Comparison of ENCODE assay signal across 28 cellular contexts in the genomic region with DNA sequence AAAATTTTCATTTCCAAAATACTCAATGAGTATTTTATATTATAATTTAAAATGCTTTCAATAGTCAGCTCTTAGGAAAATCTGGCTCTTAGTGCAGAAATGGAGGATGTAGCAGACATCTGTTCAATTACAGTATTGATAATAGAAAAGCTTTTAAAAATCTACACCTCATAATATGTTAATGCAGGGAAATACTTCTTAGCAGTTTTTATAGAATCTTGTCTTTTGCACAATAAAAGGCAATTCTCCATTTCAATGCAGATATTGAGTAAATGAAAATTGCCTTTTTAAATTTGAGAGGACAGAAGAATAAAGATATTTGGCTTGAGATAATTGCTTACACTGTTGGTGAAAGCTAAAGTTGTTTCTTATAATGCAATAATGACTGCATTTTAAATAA.
"Had no signal": no experiment of that assay in that cellular context is flagged by ENCODE, and none has a peak within 500 bp of the region (broad histone marks: within the 10 kb centered on the region; RNA-seq: fewer than 3 reads in every experiment).

No MANE protein-coding gene starts in this region.

- H3K4me1 Mint-ChIP-seq: stimulated activated effector memory CD8-positive, alpha-beta T cell treated with anti-CD3 and anti-CD28 coated beads, Interleukin-12 subunit alpha, Interleukin-12 subunit beta, amount 100 ng/mL, for 72 hours; stimulated activated memory B cell treated with anti-CD40 and anti-IgM and Interleukin-4, amounts not matched to agents 10 μg/mL and 1 μg/mL and 100 μg/mL, for 72 hours; stimulated activated naive B cell treated with anti-CD40 and anti-IgM and Interleukin-4, amounts not matched to agents 10 μg/mL and 1 μg/mL and 100 μg/mL, for 72 hours; stimulated activated naive CD8-positive, alpha-beta T cell treated with anti-CD3 and anti-CD28 coated beads, Interleukin-15, amount 100 ng/mL, for 72 hours had no signal

- H3K4me3 Mint-ChIP-seq: stimulated activated effector memory CD8-positive, alpha-beta T cell treated with anti-CD3 and anti-CD28 coated beads, Interleukin-12 subunit alpha, Interleukin-12 subunit beta, amount 100 ng/mL, for 72 hours; stimulated activated memory B cell treated with anti-CD40 and anti-IgM and Interleukin-4, amounts not matched to agents 10 μg/mL and 1 μg/mL and 100 μg/mL, for 72 hours; stimulated activated naive B cell treated with anti-CD40 and anti-IgM and Interleukin-4, amounts not matched to agents 10 μg/mL and 1 μg/mL and 100 μg/mL, for 72 hours; stimulated activated naive CD8-positive, alpha-beta T cell treated with anti-CD3 and anti-CD28 coated beads, Interleukin-15, amount 100 ng/mL, for 72 hours; stimulated activated naive CD8-positive, alpha-beta T cell treated with anti-CD3 and anti-CD28 coated beads, Interleukin-15, Interleukin-2, amounts not matched to agents 100 ng/mL and 50 ng/mL, for 24 hours; type B pancreatic cell had no signal

- H3K4me3 ChIP-seq: stomach, suprapubic skin, testis, thoracic aorta, thyroid gland, tibial artery, tibial nerve, transverse colon, upper lobe of left lung, upper lobe of right lung, uterus, vagina had no signal

- H3K27ac ChIP-seq: stomach, suprapubic skin, testis, thoracic aorta, thyroid gland, tibial artery, tibial nerve, transverse colon, upper lobe of left lung, upper lobe of right lung, uterus, vagina had no signal

- H3K9me3 Mint-ChIP-seq: stimulated activated memory B cell treated with anti-CD40 and anti-IgM and Interleukin-4, amounts not matched to agents 10 μg/mL and 1 μg/mL and 100 μg/mL, for 72 hours; stimulated activated naive CD8-positive, alpha-beta T cell treated with anti-CD3 and anti-CD28 coated beads, Interleukin-15, amount 100 ng/mL, for 72 hours; stimulated activated naive CD8-positive, alpha-beta T cell treated with anti-CD3 and anti-CD28 coated beads, Interleukin-15, Interleukin-2, amounts not matched to agents 100 ng/mL and 50 ng/mL, for 24 hours had no signal

- H3K27me3 Mint-ChIP-seq: stimulated activated memory B cell treated with anti-CD40 and anti-IgM and Interleukin-4, amounts not matched to agents 10 μg/mL and 1 μg/mL and 100 μg/mL, for 72 hours; stimulated activated naive B cell treated with anti-CD40 and anti-IgM and Interleukin-4, amounts not matched to agents 10 μg/mL and 1 μg/mL and 100 μg/mL, for 72 hours; stimulated activated naive CD8-positive, alpha-beta T cell treated with anti-CD3 and anti-CD28 coated beads, Interleukin-15, Interleukin-2, amounts not matched to agents 100 ng/mL and 50 ng/mL, for 24 hours; type B pancreatic cell had no signal

- ATAC-seq: stimulated activated effector memory CD8-positive, alpha-beta T cell treated with anti-CD3 and anti-CD28 coated beads, Interleukin-12 subunit alpha, Interleukin-12 subunit beta, amount 100 ng/mL, for 72 hours; stimulated activated memory B cell treated with anti-CD40 and anti-IgM and Interleukin-4, amounts not matched to agents 10 μg/mL and 1 μg/mL and 100 μg/mL, for 72 hours; stimulated activated naive B cell treated with anti-CD40 and anti-IgM and Interleukin-4, amounts not matched to agents 10 μg/mL and 1 μg/mL and 100 μg/mL, for 72 hours; stimulated activated naive CD8-positive, alpha-beta T cell treated with anti-CD3 and anti-CD28 coated beads, Interleukin-15, amount 100 ng/mL, for 72 hours; stimulated activated naive CD8-positive, alpha-beta T cell treated with anti-CD3 and anti-CD28 coated beads, Interleukin-15, Interleukin-2, amounts not matched to agents 100 U/mL and 50 U/mL, for 24 hours; upper lobe of right lung had no signal

- H3K27me3 ChIP-seq: stomach, suprapubic skin, testis, thyroid gland, tibial artery, tibial nerve, transverse colon, upper lobe of left lung, upper lobe of right lung, uterus, vagina had no signal

- H3K27ac Mint-ChIP-seq: stimulated activated effector memory CD8-positive, alpha-beta T cell treated with anti-CD3 and anti-CD28 coated beads, Interleukin-12 subunit alpha, Interleukin-12 subunit beta, amount 100 ng/mL, for 72 hours; stimulated activated memory B cell treated with anti-CD40 and anti-IgM and Interleukin-4, amounts not matched to agents 10 μg/mL and 1 μg/mL and 100 μg/mL, for 72 hours; stimulated activated naive B cell treated with anti-CD40 and anti-IgM and Interleukin-4, amounts not matched to agents 10 μg/mL and 1 μg/mL and 100 μg/mL, for 72 hours; stimulated activated naive CD8-positive, alpha-beta T cell treated with anti-CD3 and anti-CD28 coated beads, Interleukin-15, amount 100 ng/mL, for 72 hours; stimulated activated naive CD8-positive, alpha-beta T cell treated with anti-CD3 and anti-CD28 coated beads, Interleukin-15, Interleukin-2, amounts not matched to agents 100 ng/mL and 50 ng/mL, for 24 hours; type B pancreatic cell had no signal

- H3K4me1 ChIP-seq: stomach, suprapubic skin, testis, thyroid gland, tibial artery, tibial nerve, transverse colon, upper lobe of left lung, upper lobe of right lung, uterus, vagina had no signal

- H3K36me3 ChIP-seq: stomach, suprapubic skin, thoracic aorta, thyroid gland, tibial artery, tibial nerve, transverse colon, upper lobe of left lung, upper lobe of right lung, uterus, vagina had no signal

- H3K36me3 Mint-ChIP-seq: stimulated activated effector memory CD8-positive, alpha-beta T cell treated with anti-CD3 and anti-CD28 coated beads, Interleukin-12 subunit alpha, Interleukin-12 subunit beta, amount 100 ng/mL, for 72 hours; stimulated activated memory B cell treated with anti-CD40 and anti-IgM and Interleukin-4, amounts not matched to agents 10 μg/mL and 1 μg/mL and 100 μg/mL, for 72 hours; stimulated activated naive B cell treated with anti-CD40 and anti-IgM and Interleukin-4, amounts not matched to agents 10 μg/mL and 1 μg/mL and 100 μg/mL, for 72 hours; type B pancreatic cell had no signal

- DNase-seq: stimulated activated CD4-positive, alpha-beta T cell treated with anti-CD3 and anti-CD28 coated beads, Interleukin-2, amount 100 ng/mL, for 48 hours; stimulated activated CD4-positive, alpha-beta T cell treated with anti-CD3 and anti-CD28 coated beads, Interleukin-4, amount 100 ng/mL, for 1 hour; stimulated activated CD4-positive, alpha-beta T cell treated with anti-CD3 and anti-CD28 coated beads, Interleukin-4, amount 100 ng/mL, for 24 hours; stimulated activated CD4-positive, alpha-beta T cell treated with anti-CD3 and anti-CD28 coated beads, Interleukin-4, amount 100 ng/mL, for 4 hours; stimulated activated CD8-positive, alpha-beta memory T cell treated with anti-CD3 and anti-CD28 coated beads, Interleukin-4, amount 100 ng/mL, for 48 hours; stimulated activated naive B cell treated with anti-CD40 and anti-IgM and Interleukin-4, amounts not matched to agents 10 μg/mL and 1 μg/mL and 100 μg/mL, for 72 hours; stimulated activated naive CD4-positive, alpha-beta T cell; stimulated activated naive CD4-positive, alpha-beta T cell treated with Interleukin-2 at 50 U/mL for 16 hours; stimulated activated naive CD8-positive, alpha-beta T cell treated with anti-CD3 and anti-CD28 coated beads, Interleukin-15, amount 100 ng/mL, for 72 hours; stimulated activated naive CD8-positive, alpha-beta T cell treated with anti-CD3 and anti-CD28 coated beads, Interleukin-15, Interleukin-2, amounts not matched to agents 100 U/mL and 50 U/mL, for 24 hours; stomach; substantia nigra; testis; thyroid gland; tibial artery; transverse colon; trophoblast cell; upper lobe of left lung; upper lobe of right lung; uterus had no signal

- H3K9me3 ChIP-seq: stomach, suprapubic skin, testis, thoracic aorta, thyroid gland, tibial artery, transverse colon, upper lobe of left lung, upper lobe of right lung, uterus, vagina had no signal
